In genomic region chr16:73060216-73060615, GRCh38 we compare ENCODE assay signal across 11 cellular contexts. TPM values are rescaled to one million over a fixed set of nuclear protein-coding genes. Genes with fewer than 3 reads are reported as not detected.
DNase-seq lines count a peak whose midpoint lies in the region; ATAC-seq and TF ChIP-seq lines count a peak whose summit lies in the region.
"Had no signal": no experiment of that assay in that cellular context is flagged by ENCODE, and none has a peak within 500 bp of the region (broad histone marks: within the 10 kb centered on the region; RNA-seq: fewer than 3 reads in every experiment).

No MANE protein-coding gene starts in this region.

- H3K9ac ChIP-seq in muscle layer of colon (ENCODE audit: low read length), result peak overlapping the region; percentile 52

- H3K27ac ChIP-seq in muscle layer of colon (ENCODE audit: low read depth, low read length) (peak overlapping the region; percentile 95), thyroid gland (peak overlapping the region in 2 of 3 donors; percentile 96 to 99)

- H3K36me3 Mint-ChIP-seq in brain, result no peaks in the 10 kb centered on the region

- H3K4me1 ChIP-seq in muscle layer of colon (ENCODE audit: insufficient read depth, low read length), result peaks cover 37% of the 10 kb centered on the region
- H3K4me1 ChIP-seq in thyroid gland, result peaks cover 22 to 28% of the 10 kb centered on the region in 2 donors

- TF ChIP-seq CTCF in brain (conservative IDR thresholded peaks at IDR 0.05), result no peak
- no peak for TF ChIP-seq CTCF in thyroid gland (IDR thresholded peaks at IDR 0.05)

- DNase-seq in NCI-H1417 (lab: John Stamatoyannopoulos, UW), result peak in 2 of 3 experiments; percentile 21 to 54
- no peak for DNase-seq in NCI-H1417 treated with DMSO at 0.1 percent for 48 hours (lab: John Stamatoyannopoulos, UW)
- no peak for DNase-seq in thyroid gland
- no peak for DNase-seq in NCI-H510A treated with DMSO at 0.1 percent for 48 hours (lab: John Stamatoyannopoulos, UW)
- DNase-seq: 8988T, DMS79 treated with DMSO at 0.1 percent for 48 hours, NCI-H2029 had no signal

- ATAC-seq in GM18517 (IDR thresholded peaks at IDR 0.05; ENCODE audit: unreplicated experiment) (no peak), GM21717 (IDR thresholded peaks at IDR 0.05; ENCODE audit: unreplicated experiment) (no peak)

- peak overlapping the region; percentile 29 to 96 (median 91) for H3K4me3 Mint-ChIP-seq in brain

- H3K27ac Mint-ChIP-seq in brain, result peak overlapping the region in 3 of 5 experiments; percentile 81 to 97 (median 96)

- WGBS in thyroid gland, 2 donors, result 69 to 76% methylated on average over 7 of the region's 7 CpGs

- peaks cover 0 to 2% (median 0%) of the 10 kb centered on the region in 5 experiments for H3K9me3 Mint-ChIP-seq in brain

- H3K27me3 Mint-ChIP-seq in brain, result peaks cover 79% of the 10 kb centered on the region

- peak overlapping the region; percentile 79 to 80 for H3K4me3 ChIP-seq in muscle layer of colon (ENCODE audit: low read depth in 1 of 2, low read length in 2 of 2)
- no peak overlapping the region for H3K4me3 ChIP-seq in thyroid gland (replicated peaks in 1 of 3)

- H3K9me3 ChIP-seq in muscle layer of colon (ENCODE audit: low read length), result no peaks in the 10 kb centered on the region
- no peaks in the 10 kb centered on the region for H3K9me3 ChIP-seq in thyroid gland

- H3K27me3 ChIP-seq in muscle layer of colon (ENCODE audit: control insufficient read depth in 1 of 2, insufficient read depth in 2 of 2, low read length in 2 of 2) (no peaks in the 10 kb centered on the region), thyroid gland (no peaks in the 10 kb centered on the region)

- H3K36me3 ChIP-seq in muscle layer of colon (ENCODE audit: insufficient read depth, low read length) (no peaks in the 10 kb centered on the region), thyroid gland (no peaks in the 10 kb centered on the region)

- TF ChIP-seq POLR2A in thyroid gland (IDR thresholded peaks at IDR 0.05), result no peak

- intact Hi-C loops in thyroid gland (cut with DNase I), result loop anchor here (10.0 kb wide), 1 partner anchor 115 kb away; no protein-coding TSS in a partner anchor

- peaks cover 58% of the 10 kb centered on the region for H3K4me1 Mint-ChIP-seq in brain

RNA-seq across cellular contexts. Expression of gene ZFHX3, which starts 12.3 kb away (rescaled TPM):
- 7.6 TPM for polyA plus RNA-seq in brain (ENCODE audit: insufficient read depth, low read depth, low replicate concordance)
- 10 to 100 TPM; 27.4 to 92.9 (median 45.5) TPM for total RNA-seq in thyroid gland

Comparison
In these comparisons a context has a peak if more than half of its experiments do, and no peak if none do; other contexts are left out.
1. DNase-seq: peak in NCI-H1417 (2 of 3); none in NCI-H1417 treated with DMSO at 0.1 percent for 48 hours (single experiment), thyroid gland (0 of 2) and NCI-H510A treated with DMSO at 0.1 percent for 48 hours (single experiment).
2. H3K4me3 ChIP-seq: peak in muscle layer of colon (2 of 2); none in thyroid gland (0 of 3).